Comparison of ENCODE assay signal across 1 cellular context in genomic region chr12:121490401-121491257, GRCh38.
TF ChIP-seq lines count a peak whose summit lies in the region.

No MANE protein-coding gene starts in this region.

TF ChIP-seq in H1, 55 proteins besides CTCF, POLR2A, EP300 and RAD21 (continued from another document):
- TF ChIP-seq TCF12 (IDR thresholded peaks at IDR 0.05; ENCODE audit: low read depth, low read length): no peak
